ENCODE assay signal across 11 cellular contexts in the genomic region with DNA sequence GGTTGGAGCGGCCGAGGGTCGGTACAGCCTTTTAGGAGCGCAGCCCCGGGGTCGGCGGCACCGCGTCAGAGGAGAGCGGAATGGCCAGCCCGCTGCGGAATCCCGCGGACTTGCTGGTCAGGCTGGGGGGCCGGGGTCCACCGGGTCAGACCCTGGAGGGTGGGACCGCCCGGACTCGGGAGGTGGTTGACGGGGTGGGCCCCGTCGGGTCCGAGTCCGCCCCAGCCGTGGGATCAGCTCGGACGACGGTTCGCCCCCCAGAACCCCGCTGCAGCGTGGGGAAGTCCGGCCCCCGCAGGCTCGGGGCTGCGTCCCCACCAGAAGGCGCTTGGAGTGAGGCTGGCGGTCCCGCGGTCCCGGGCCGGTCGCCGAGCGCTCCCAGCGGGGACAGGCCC. TPM values are rescaled to one million over a fixed set of nuclear protein-coding genes. Genes with fewer than 3 reads are reported as not detected.
DNase-seq lines count a peak whose midpoint lies in the region; ATAC-seq, FAIRE-seq and TF ChIP-seq lines count a peak whose summit lies in the region.
"Had no signal": no experiment of that assay in that cellular context is flagged by ENCODE, and none has a peak within 500 bp of the region (broad histone marks: within the 10 kb centered on the region; RNA-seq: fewer than 3 reads in every experiment).

No MANE protein-coding gene starts in this region.

- H2BK120ac ChIP-seq in trophoblast cell (ENCODE audit: insufficient read depth, low read length, poor library complexity): peak overlapping the region; percentile 65

- H3K9me3 ChIP-seq in CD4-positive, alpha-beta memory T cell (ENCODE audit: control insufficient read depth in 1 of 2, low read length in 2 of 2): no peaks in the 10 kb centered on the region
- H3K9me3 ChIP-seq in PC-3 (ENCODE audit: low read length) (no peaks in the 10 kb centered on the region), endothelial cell of umbilical vein (replicated peaks; ENCODE audit: control insufficient read depth, insufficient read depth, low read length) (no peaks in the 10 kb centered on the region), trophoblast cell (ENCODE audit: insufficient read depth, low read depth, low read length) (peaks cover 7% of the 10 kb centered on the region)

- H3K4me1 Mint-ChIP-seq in CD4-positive, alpha-beta memory T cell: peaks cover 2 to 20% (median 12%) of the 10 kb centered on the region in 4 donors

- H2BK12ac ChIP-seq in trophoblast cell (ENCODE audit: low read length): no peak overlapping the region

- H2AK5ac ChIP-seq in trophoblast cell (ENCODE audit: low read length): no peak overlapping the region

- no peaks in the 10 kb centered on the region for H3K9me3 Mint-ChIP-seq in CD4-positive, alpha-beta memory T cell
- H3K9me3 Mint-ChIP-seq: neural crest cell had no signal

- no peak for TF ChIP-seq POLR2A in endothelial cell of umbilical vein (IDR thresholded peaks at IDR 0.05; ENCODE audit: low read depth, low read length)

- H3K4ac ChIP-seq in trophoblast cell (ENCODE audit: low read depth, low read length): no peak overlapping the region

- no peak for FAIRE-seq in endothelial cell of umbilical vein (lab: Jason Lieb, UNC)

- dilution Hi-C loops in endothelial cell of umbilical vein (cut with MboI; ENCODE audit: extremely low pct_ligation_motif_present, low sequenced_read_pairs): no loop called here

- H3K4me3 ChIP-seq in CD4-positive, alpha-beta memory T cell (ENCODE audit: low read length in 2 of 2): peak overlapping the region in 1 of 2 donors; percentile 35
- H3K4me3 ChIP-seq in PC-3 (ENCODE audit: low read length) (no peak overlapping the region; the same call in 1 of the 2 replicates), endothelial cell of umbilical vein (replicated peaks in 1 of 3; ENCODE audit: insufficient read depth in 1 of 3, low read depth in 1 of 3, low read length in 3 of 3) (peak overlapping the region in 2 of 3 experiments; percentile 22 to 31), trophoblast cell (ENCODE audit: low read depth, low read length) (peak overlapping the region; percentile 64)

- no peaks in the 10 kb centered on the region for H3K9me2 ChIP-seq in PC-3 (replicated peaks; ENCODE audit: low read length)

- CTCF ChIA-PET in CD4-positive, alpha-beta memory T cell (lab: Charles Lee; ENCODE audit: partially characterized antibody): interaction anchor here (0.9 kb wide), 1 partner anchor 139 kb away, joined by 3 read pairs; no protein-coding TSS in a partner anchor
- CTCF ChIA-PET in PC-3 (lab: Charles Lee): no interaction called here
- CTCF ChIA-PET in endothelial cell of umbilical vein (lab: Charles Lee): interaction anchor here (1.1 kb wide), 1 partner anchor 27 kb away, joined by 3 read pairs; a partner anchor contains a TSS

- DNase-seq in CD4-positive, alpha-beta memory T cell: no peak
- DNase-seq in PC-3 (no peak), endothelial cell of umbilical vein (ENCODE audit: low read depth, low spot score) (no peak), trophoblast cell (no peak), substantia nigra (lab: John Stamatoyannopoulos, UW) (no peak)
- DNase-seq: amygdala, NCI-H748 treated with DMSO at 0.1 percent for 48 hours had no signal

- no peak overlapping the region for H3K23ac ChIP-seq in trophoblast cell (ENCODE audit: low read length)

- peak overlapping the region; percentile 67; the same call in 1 of the 2 replicates for H3K4me2 ChIP-seq in PC-3 (ENCODE audit: low read length)
- peak overlapping the region; percentile 16 for H3K4me2 ChIP-seq in endothelial cell of umbilical vein (ENCODE audit: insufficient read depth, low read length)
- peak overlapping the region; percentile 53 for H3K4me2 ChIP-seq in trophoblast cell (ENCODE audit: low read length)

- no peak overlapping the region for H3K18ac ChIP-seq in trophoblast cell (ENCODE audit: low read length)

- intact Hi-C loops in CD4-positive, alpha-beta memory T cell (cut with micrococcal nuclease): loop anchor here (1.0 kb wide), 1 partner anchor 11 kb away; no protein-coding TSS in a partner anchor
- intact Hi-C loops in PC-3 (cut with micrococcal nuclease): no loop called here
- intact Hi-C loops in endothelial cell of umbilical vein (cut with micrococcal nuclease): no loop called here

- H3K79me2 ChIP-seq in PC-3 (ENCODE audit: low read length): no peaks in the 10 kb centered on the region
- no peaks in the 10 kb centered on the region for H3K79me2 ChIP-seq in endothelial cell of umbilical vein (ENCODE audit: control insufficient read depth, insufficient read depth, low read length)
- peaks cover 2% of the 10 kb centered on the region for H3K79me2 ChIP-seq in trophoblast cell (ENCODE audit: control insufficient read depth, insufficient read depth, low read length, poor library complexity)

- peak overlapping the region; percentile 17 for H4K91ac ChIP-seq in trophoblast cell (ENCODE audit: low read depth, low read length)

- H3K4me3 Mint-ChIP-seq in CD4-positive, alpha-beta memory T cell: peak overlapping the region in 7 of 8 donors; percentile 20 to 78 (median 60)

- no peaks in the 10 kb centered on the region for H3K27me3 Mint-ChIP-seq in CD4-positive, alpha-beta memory T cell

- no peak overlapping the region for H2BK5ac ChIP-seq in trophoblast cell (ENCODE audit: low read depth, low read length, poor library complexity)

- POLR2A ChIA-PET in CD4-positive, alpha-beta memory T cell (lab: Charles Lee; ENCODE audit: partially characterized antibody): interaction anchor here (1.0 to 4.1 kb wide), 5 partner anchors 11 to 45 kb away, joined by 3 to 39 read pairs (median 3); a partner anchor contains a TSS
- POLR2A ChIA-PET in PC-3 (lab: Charles Lee; ENCODE audit: unreplicated experiment) (interaction anchor here (0.6 kb wide), 1 partner anchor 91 kb away, joined by 4 read pairs; no protein-coding TSS in a partner anchor), endothelial cell of umbilical vein (lab: Charles Lee) (no interaction called here)

- WGBS in trophoblast cell (ENCODE audit: extremely low coverage, insufficient coverage, insufficient read length): no CpG with 5 or more reads among the region's 45 CpGs

- H3K4me1 ChIP-seq in CD4-positive, alpha-beta memory T cell (ENCODE audit: insufficient read depth, low read length): peaks cover 11% of the 10 kb centered on the region
- no peaks in the 10 kb centered on the region for H3K4me1 ChIP-seq in PC-3 (ENCODE audit: insufficient read depth, low read length)
- no peaks in the 10 kb centered on the region for H3K4me1 ChIP-seq in endothelial cell of umbilical vein (ENCODE audit: control insufficient read depth, extremely low read depth, insufficient read depth, low read length)
- peaks cover 4 to 7% of the 10 kb centered on the region in 2 experiments for H3K4me1 ChIP-seq in trophoblast cell (ENCODE audit: control insufficient read depth in 1 of 2, insufficient read depth in 2 of 2, low read length in 2 of 2)

- TF ChIP-seq CTCF in PC-3 (conservative IDR thresholded peaks at IDR 0.05; ENCODE audit: low read depth, low read length) (no peak), endothelial cell of umbilical vein (IDR thresholded peaks at IDR 0.05; ENCODE audit: extremely low read depth in 1 of 2, insufficient read depth in 1 of 2, low read depth in 1 of 2, low read length in 2 of 2) (no peak)

- ATAC-seq in PC-3 (no peak), GM21576 (IDR thresholded peaks at IDR 0.05; ENCODE audit: unreplicated experiment) (no peak), HG02798 (IDR thresholded peaks at IDR 0.05; ENCODE audit: poor library complexity, unreplicated experiment) (no peak), GM21619 (IDR thresholded peaks at IDR 0.05; ENCODE audit: unreplicated experiment) (no peak)

- H3K27ac ChIP-seq in CD4-positive, alpha-beta memory T cell (ENCODE audit: low read depth, low read length): no peak overlapping the region
- H3K27ac ChIP-seq in PC-3 (ENCODE audit: low read length): no peak overlapping the region
- no peak overlapping the region for H3K27ac ChIP-seq in endothelial cell of umbilical vein (ENCODE audit: insufficient read depth, low read depth, low read length)
- H3K27ac ChIP-seq in trophoblast cell (ENCODE audit: low read depth, low read length): no peak overlapping the region
- no peak overlapping the region for H3K27ac ChIP-seq in substantia nigra (ENCODE audit: low read depth, low read length, poor library complexity, severe bottlenecking)

- H2AFZ ChIP-seq in PC-3 (ENCODE audit: low read length) (peak overlapping the region; percentile 75; the same call in 1 of the 2 replicates), endothelial cell of umbilical vein (ENCODE audit: low read depth, low read length) (peak overlapping the region; percentile 36), trophoblast cell (ENCODE audit: insufficient read depth, low read length, poor library complexity) (peak overlapping the region; percentile 45)

- H3K27ac Mint-ChIP-seq in CD4-positive, alpha-beta memory T cell: no peak overlapping the region

- peak overlapping the region; percentile 75 for H3K14ac ChIP-seq in trophoblast cell (ENCODE audit: low read length)

- H3K36me3 Mint-ChIP-seq in CD4-positive, alpha-beta memory T cell: no peaks in the 10 kb centered on the region

- H3K9me1 ChIP-seq in endothelial cell of umbilical vein (replicated peaks; ENCODE audit: control insufficient read depth, extremely low read depth, insufficient read depth, low read length): no peaks in the 10 kb centered on the region

- no peak overlapping the region for H3K9ac ChIP-seq in PC-3 (ENCODE audit: low read length)
- H3K9ac ChIP-seq in endothelial cell of umbilical vein (replicated peaks; ENCODE audit: extremely low read depth, insufficient read depth, low read length): no peak overlapping the region
- H3K9ac ChIP-seq in trophoblast cell (ENCODE audit: low read length): no peak overlapping the region

- no peaks in the 10 kb centered on the region for H3K27me3 ChIP-seq in CD4-positive, alpha-beta memory T cell (ENCODE audit: insufficient read depth, low read length)
- H3K27me3 ChIP-seq in PC-3 (ENCODE audit: low read length) (no peaks in the 10 kb centered on the region), endothelial cell of umbilical vein (ENCODE audit: control insufficient read depth in 2 of 2, insufficient read depth in 2 of 2, low read length in 2 of 2) (peaks cover 10 to 22% of the 10 kb centered on the region in 2 experiments), trophoblast cell (ENCODE audit: insufficient read depth, low read length) (peaks cover 17% of the 10 kb centered on the region)

- H4K12ac ChIP-seq in trophoblast cell (ENCODE audit: low read depth, low read length): peak overlapping the region; percentile 58

- peaks cover 7% of the 10 kb centered on the region for H3K79me1 ChIP-seq in trophoblast cell (ENCODE audit: low read length)

- H3K36me3 ChIP-seq in CD4-positive, alpha-beta memory T cell (ENCODE audit: insufficient read depth, low read length): no peaks in the 10 kb centered on the region
- H3K36me3 ChIP-seq in PC-3 (ENCODE audit: low read depth, low read length) (no peaks in the 10 kb centered on the region), endothelial cell of umbilical vein (ENCODE audit: control insufficient read depth in 2 of 2, extremely low read depth in 1 of 2, insufficient read depth in 2 of 2, low read length in 2 of 2) (no peaks in the 10 kb centered on the region), trophoblast cell (ENCODE audit: control insufficient read depth in 1 of 2, insufficient read depth in 2 of 2, low read length in 2 of 2) (no peaks in the 10 kb centered on the region)

- peak overlapping the region; percentile 67 for H4K8ac ChIP-seq in trophoblast cell (ENCODE audit: low read depth, low read length)

- no peaks in the 10 kb centered on the region for H3F3A ChIP-seq in PC-3 (ENCODE audit: low read length, unreplicated experiment)

- H4K20me1 ChIP-seq in PC-3 (ENCODE audit: low read length): no peaks in the 10 kb centered on the region
- no peaks in the 10 kb centered on the region for H4K20me1 ChIP-seq in endothelial cell of umbilical vein (replicated peaks; ENCODE audit: control insufficient read depth, extremely low read depth, insufficient read depth, low read length)

- BruUV-seq in PC-3 (replicated peaks; lab: Mats Ljungman, UMichigan) (no TSS peak), endothelial cell of umbilical vein (replicated peaks; lab: Mats Ljungman, UMichigan) (no TSS peak)

RNA-seq across cellular contexts. Expression of a gene that starts 0.3 kb away (rescaled TPM):
- 1 to 10 TPM; 4.4 to 4.5 TPM for total RNA-seq in CD4-positive, alpha-beta memory T cell
- under 1 TPM; 0.07 to 0.48 TPM for polyA plus RNA-seq in CD4-positive, alpha-beta memory T cell
- total RNA-seq in PC-3 (2014; rRNA removed) (0.98 and 1.8 TPM in 2 replicates), endothelial cell of umbilical vein (0.69 and 1.5 TPM in 2 replicates)
- 0.28 and 0.43 TPM in 2 replicates for polyA plus RNA-seq in endothelial cell of umbilical vein
- polyA plus RNA-seq in endothelial cell of umbilical vein (2011; cell fraction: cytosol; rRNA removed): 0.28 and 0.54 TPM in 2 replicates
- polyA plus RNA-seq in endothelial cell of umbilical vein (2011; cell fraction: nucleus; rRNA removed): 0.24 and 0.49 TPM in 2 replicates
- 0.17 and 0.29 TPM in 2 replicates for polyA plus RNA-seq in endothelial cell of umbilical vein (2012)
- 0.05 and 0.45 TPM in 2 replicates for polyA minus RNA-seq in endothelial cell of umbilical vein
- polyA minus RNA-seq in endothelial cell of umbilical vein (2011; cell fraction: cytosol; rRNA and poly(A)+ RNA removed): 1.5 TPM
- polyA minus RNA-seq in endothelial cell of umbilical vein (2011; cell fraction: nucleus; rRNA and poly(A)+ RNA removed): 0.29 and 0.77 TPM in 2 replicates
- 17.0 and 17.8 TPM in 2 replicates for polyA plus RNA-seq in trophoblast cell (2013)

RNA-seq across cellular contexts. Expression of a gene that starts 5.6 kb away (rescaled TPM):
- total RNA-seq in CD4-positive, alpha-beta memory T cell: not detected
- polyA plus RNA-seq in CD4-positive, alpha-beta memory T cell: not detected
- total RNA-seq in PC-3 (2014; rRNA removed) (not detected in 2 replicates), endothelial cell of umbilical vein (not detected in 2 replicates)
- not detected in 2 replicates for polyA plus RNA-seq in endothelial cell of umbilical vein
- not detected in 2 replicates for polyA plus RNA-seq in endothelial cell of umbilical vein (2011; cell fraction: cytosol; rRNA removed)
- polyA plus RNA-seq in endothelial cell of umbilical vein (2011; cell fraction: nucleus; rRNA removed): not detected in 2 replicates
- not detected in 2 replicates for polyA plus RNA-seq in endothelial cell of umbilical vein (2012)
- polyA minus RNA-seq in endothelial cell of umbilical vein: not detected in 2 replicates
- not detected for polyA minus RNA-seq in endothelial cell of umbilical vein (2011; cell fraction: cytosol; rRNA and poly(A)+ RNA removed)
- polyA minus RNA-seq in endothelial cell of umbilical vein (2011; cell fraction: nucleus; rRNA and poly(A)+ RNA removed): not detected in 2 replicates
- 1.1 and 1.2 TPM in 2 replicates for polyA plus RNA-seq in trophoblast cell (2013)

RNA-seq across cellular contexts. Expression of a gene that starts 6.2 kb away (rescaled TPM):
- 100 to 1,000 TPM; 217 to 221 TPM for total RNA-seq in CD4-positive, alpha-beta memory T cell
- polyA plus RNA-seq in CD4-positive, alpha-beta memory T cell: 10 to 100 TPM; 13.2 to 42.9 TPM
- total RNA-seq in PC-3 (2014; rRNA removed) (48.5 and 67.1 TPM in 2 replicates), endothelial cell of umbilical vein (67.2 and 68.6 TPM in 2 replicates)
- 36.3 and 40.0 TPM in 2 replicates for polyA plus RNA-seq in endothelial cell of umbilical vein
- polyA plus RNA-seq in endothelial cell of umbilical vein (2011; cell fraction: cytosol; rRNA removed): 21.1 and 30.2 TPM in 2 replicates
- 112 and 127 TPM in 2 replicates for polyA plus RNA-seq in endothelial cell of umbilical vein (2011; cell fraction: nucleus; rRNA removed)
- polyA plus RNA-seq in endothelial cell of umbilical vein (2012): 24.1 and 39.3 TPM in 2 replicates
- 42.8 and 65.0 TPM in 2 replicates for polyA minus RNA-seq in endothelial cell of umbilical vein
- polyA minus RNA-seq in endothelial cell of umbilical vein (2011; cell fraction: cytosol; rRNA and poly(A)+ RNA removed): 30.7 TPM
- 58.4 and 79.4 TPM in 2 replicates for polyA minus RNA-seq in endothelial cell of umbilical vein (2011; cell fraction: nucleus; rRNA and poly(A)+ RNA removed)
- 44.3 and 46.1 TPM in 2 replicates for polyA plus RNA-seq in trophoblast cell (2013)

RNA-seq across cellular contexts. Expression of a gene that starts 26.5 kb away (rescaled TPM):
- total RNA-seq in CD4-positive, alpha-beta memory T cell: 100 to 1,000 TPM; 152 to 155 TPM
- polyA plus RNA-seq in CD4-positive, alpha-beta memory T cell: 10 to 100 TPM; 21.7 to 33.8 TPM
- total RNA-seq in PC-3 (2014; rRNA removed) (42.4 and 52.2 TPM in 2 replicates), endothelial cell of umbilical vein (89.7 and 94.8 TPM in 2 replicates)
- 112 and 190 TPM in 2 replicates for polyA plus RNA-seq in endothelial cell of umbilical vein
- polyA plus RNA-seq in endothelial cell of umbilical vein (2011; cell fraction: cytosol; rRNA removed): 37.7 and 54.9 TPM in 2 replicates
- 326 and 351 TPM in 2 replicates for polyA plus RNA-seq in endothelial cell of umbilical vein (2011; cell fraction: nucleus; rRNA removed)
- polyA plus RNA-seq in endothelial cell of umbilical vein (2012): 37.1 and 49.4 TPM in 2 replicates
- 52.8 and 61.6 TPM in 2 replicates for polyA minus RNA-seq in endothelial cell of umbilical vein
- polyA minus RNA-seq in endothelial cell of umbilical vein (2011; cell fraction: cytosol; rRNA and poly(A)+ RNA removed): 36.3 TPM
- 34.3 and 62.2 TPM in 2 replicates for polyA minus RNA-seq in endothelial cell of umbilical vein (2011; cell fraction: nucleus; rRNA and poly(A)+ RNA removed)
- polyA plus RNA-seq in trophoblast cell (2013): 63.1 and 64.7 TPM in 2 replicates

RNA-seq across cellular contexts. Expression of a gene that starts 27.0 kb away (rescaled TPM):
- 10 to 100 TPM; 81.1 to 81.8 TPM for total RNA-seq in CD4-positive, alpha-beta memory T cell
- 10 to 100 TPM; 36.4 to 36.9 TPM for polyA plus RNA-seq in CD4-positive, alpha-beta memory T cell
- 75.4 and 92.1 TPM in 2 replicates for total RNA-seq in PC-3 (2014; rRNA removed)
- total RNA-seq in endothelial cell of umbilical vein: 42.4 and 43.1 TPM in 2 replicates
- 34.8 and 43.2 TPM in 2 replicates for polyA plus RNA-seq in endothelial cell of umbilical vein
- 31.1 and 31.3 TPM in 2 replicates for polyA plus RNA-seq in endothelial cell of umbilical vein (2011; cell fraction: cytosol; rRNA removed)
- 80.2 and 81.0 TPM in 2 replicates for polyA plus RNA-seq in endothelial cell of umbilical vein (2011; cell fraction: nucleus; rRNA removed)
- 15.9 and 17.4 TPM in 2 replicates for polyA plus RNA-seq in endothelial cell of umbilical vein (2012)
- 19.7 and 21.4 TPM in 2 replicates for polyA minus RNA-seq in endothelial cell of umbilical vein
- 76.1 TPM for polyA minus RNA-seq in endothelial cell of umbilical vein (2011; cell fraction: cytosol; rRNA and poly(A)+ RNA removed)
- 14.0 and 15.6 TPM in 2 replicates for polyA minus RNA-seq in endothelial cell of umbilical vein (2011; cell fraction: nucleus; rRNA and poly(A)+ RNA removed)
- 24.4 and 24.9 TPM in 2 replicates for polyA plus RNA-seq in trophoblast cell (2013)

Comparison
In these comparisons a context has a peak if more than half of its experiments do, and no peak if none do; other contexts are left out.
1. H3K4me2 ChIP-seq: peak in every context shown above with its lines; median percentile 67 in PC-3; 53 in trophoblast cell; 16 in endothelial cell of umbilical vein.